Comparison of ENCODE assay signal across 10 cellular contexts in genomic region chr3:190533511-190534282, GRCh38. TPM values are rescaled to one million over a fixed set of nuclear protein-coding genes. Genes with fewer than 3 reads are reported as not detected.
DNase-seq lines count a peak whose midpoint lies in the region; TF ChIP-seq lines count a peak whose summit lies in the region.
"Had no signal": no experiment of that assay in that cellular context is flagged by ENCODE, and none has a peak within 500 bp of the region (broad histone marks: within the 10 kb centered on the region; RNA-seq: fewer than 3 reads in every experiment).

No MANE protein-coding gene starts in this region.

- peak overlapping the region; percentile 20 for H3K4me3 ChIP-seq in epithelial cell of esophagus (ENCODE audit: low read length)
- H3K4me3 ChIP-seq: BLaER1 had no signal

- no peak for TF ChIP-seq CTCF in epithelial cell of esophagus (IDR thresholded peaks at IDR 0.05; ENCODE audit: insufficient read depth, low read depth, low read length, missing control alignments)

- peak; percentile 96 for DNase-seq in A172 (ENCODE audit: low spot score)
- DNase-seq in MV-4-11 (lab: John Stamatoyannopoulos, UW) = peak; percentile 45
- DNase-seq in epithelial cell of esophagus (ENCODE audit: low read depth) = peak; percentile 96
- DNase-seq in midbrain (lab: John Stamatoyannopoulos, UW) = peak; percentile 67
- no peak for DNase-seq in NCI-H146 (lab: John Stamatoyannopoulos, UW)
- DNase-seq in stimulated activated CD4-positive, alpha-beta T cell treated with anti-CD3 and anti-CD28 coated beads, Interleukin-12 subunit alpha, Interleukin-12 subunit beta, amount 100 ng/mL, for 4 hours = no peak
- no peak for DNase-seq in NCI-H526 (lab: John Stamatoyannopoulos, UW)
- DNase-seq in NCI-H1092 treated with DMSO at 0.1 percent for 48 hours (lab: John Stamatoyannopoulos, UW) = no peak
- DNase-seq: stimulated activated CD4-positive, alpha-beta T cell treated with anti-CD3 and anti-CD28 coated beads, Interleukin-15, amount 100 ng/mL, for 24 hours had no signal

RNA-seq across cellular contexts. Expression of gene IL1RAP, which starts 19.8 kb away (rescaled TPM):
- 13.3 and 14.6 TPM in 2 replicates for total RNA-seq in A172 (2014; rRNA removed; shearing (Covaris generic))

Comparison
In these comparisons a context has a peak if more than half of its experiments do, and no peak if none do; other contexts are left out.
1. DNase-seq: peak in A172 (single experiment), MV-4-11 (single experiment), epithelial cell of esophagus (single experiment) and midbrain (single experiment); none in NCI-H146 (single experiment), stimulated activated CD4-positive, alpha-beta T cell treated with anti-CD3 and anti-CD28 coated beads, Interleukin-12 subunit alpha, Interleukin-12 subunit beta, amount 100 ng/mL, for 4 hours (single experiment), NCI-H526 (0 of 2) and NCI-H1092 treated with DMSO at 0.1 percent for 48 hours (single experiment).